ENCODE assay signal across 8 cellular contexts in the genomic region with DNA sequence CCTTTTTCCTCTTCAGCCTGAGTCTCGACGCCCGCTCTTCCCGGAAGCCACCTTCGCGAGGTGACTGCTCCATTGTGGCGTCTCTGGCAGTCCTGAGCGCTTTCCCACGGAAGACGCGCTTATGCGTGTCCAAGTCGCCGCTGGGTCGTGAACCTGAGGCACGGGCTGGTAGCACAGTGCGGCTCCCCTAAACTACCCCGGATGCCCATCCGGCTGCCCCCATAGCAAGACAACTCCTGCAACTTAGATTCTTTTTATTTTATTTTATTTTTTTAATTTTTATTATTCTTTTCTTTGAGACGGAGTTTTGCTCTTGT. TPM values are rescaled to one million over a fixed set of nuclear protein-coding genes. Genes with fewer than 3 reads are reported as not detected.
DNase-seq lines count a peak whose midpoint lies in the region; ATAC-seq and TF ChIP-seq lines count a peak whose summit lies in the region.

No MANE protein-coding gene starts in this region.

- peaks cover 3% of the 10 kb centered on the region for H3K36me3 ChIP-seq in mucosa of descending colon (ENCODE audit: low read depth)
- no peaks in the 10 kb centered on the region for H3K36me3 ChIP-seq in WERI-Rb-1

- peak overlapping the region; percentile 94 for H3K27ac Mint-ChIP-seq in MCF 10A (ENCODE audit: low read depth, unreplicated experiment)

- POLR2A ChIA-PET in MCF 10A (lab: Yijun Ruan, JAX) = interaction anchor here (0.7 to 6.0 kb wide), 29 partner anchors 7 to 406 kb away, joined by 3 to 99 read pairs (median 8); a partner anchor contains a TSS

- TF ChIP-seq CTCF in AG09309 (IDR thresholded peaks at IDR 0.05; ENCODE audit: control insufficient read depth, insufficient read depth, low read depth, low read length, missing control alignments) (no peak), MCF 10A (IDR thresholded peaks at IDR 0.05; ENCODE audit: unreplicated experiment) (no peak), mucosa of descending colon (IDR thresholded peaks at IDR 0.05) (no peak), WERI-Rb-1 (IDR thresholded peaks at IDR 0.05; ENCODE audit: low read depth, low read length) (no peak)

- H3K27me3 ChIP-seq in WERI-Rb-1 (ENCODE audit: insufficient read depth, low read depth, severe bottlenecking) = no peaks in the 10 kb centered on the region

- peaks cover 15% of the 10 kb centered on the region for H3K36me3 Mint-ChIP-seq in MCF 10A (ENCODE audit: insufficient read depth, unreplicated experiment)

- DNase-seq in AG09309 (ENCODE audit: low read depth) = no peak
- DNase-seq in MCF 10A (ENCODE audit: unreplicated experiment) = no peak
- no peak for DNase-seq in mucosa of descending colon
- DNase-seq in left lobe of liver (ENCODE audit: low spot score) = no peak
- no peak for DNase-seq in WERI-Rb-1
- DNase-seq in AG08395 (ENCODE audit: low spot score) = no peak

- TSS peak; percentile 27 for BruUV-seq in MCF 10A (replicated peaks; lab: Mats Ljungman, UMichigan)

- peak overlapping the region; percentile 45 for H3K4me3 ChIP-seq in AG09309 (ENCODE audit: control insufficient read depth, low read depth, low read length)
- H3K4me3 ChIP-seq in mucosa of descending colon = peak overlapping the region; percentile 21
- no peak overlapping the region for H3K4me3 ChIP-seq in WERI-Rb-1 (ENCODE audit: low read depth, low read length)

- no peaks in the 10 kb centered on the region for H3K27me3 Mint-ChIP-seq in MCF 10A (ENCODE audit: insufficient read depth, unreplicated experiment)

- H3K9me3 Mint-ChIP-seq in MCF 10A (ENCODE audit: unreplicated experiment) = no peaks in the 10 kb centered on the region

- H3K9me3 ChIP-seq in mucosa of descending colon = no peaks in the 10 kb centered on the region
- no peaks in the 10 kb centered on the region for H3K9me3 ChIP-seq in WERI-Rb-1 (ENCODE audit: severe bottlenecking)

- H3K4me3 Mint-ChIP-seq in MCF 10A (ENCODE audit: unreplicated experiment) = peak overlapping the region; percentile 81

- H3K4me1 Mint-ChIP-seq in MCF 10A (ENCODE audit: insufficient read depth, unreplicated experiment) = peaks cover 16% of the 10 kb centered on the region

- intact Hi-C loops in MCF 10A (cut with micrococcal nuclease) = loop anchor here (5.0 kb wide), 1 partner anchor 271 kb away; a partner anchor contains a TSS
- intact Hi-C loops in mucosa of descending colon (cut with DNase I, micrococcal nuclease) = no loop called here

- H3K4me1 ChIP-seq in mucosa of descending colon (ENCODE audit: low read depth) = peaks cover 21% of the 10 kb centered on the region

- CTCF ChIA-PET in MCF 10A (lab: Yijun Ruan, JAX) = interaction anchor here (0.6 to 4.2 kb wide), 4 partner anchors 26 to 90 kb away, joined by 3 to 18 read pairs (median 4); a partner anchor contains a TSS

- peak; percentile 10 for ATAC-seq in HG02588 (IDR thresholded peaks at IDR 0.05; ENCODE audit: unreplicated experiment)
- no peak for ATAC-seq in mucosa of descending colon
- ATAC-seq in left lobe of liver = no peak
- no peak for ATAC-seq in HG03039 (IDR thresholded peaks at IDR 0.05; ENCODE audit: unreplicated experiment)

- no peak overlapping the region for H3K27ac ChIP-seq in WERI-Rb-1

RNA-seq across cellular contexts. Expression of a gene that starts 2.1 kb away (rescaled TPM):
- total RNA-seq in MCF 10A (2022) (42.7 and 48.8 TPM in 2 replicates), mucosa of descending colon (100 to 1,000 TPM in 1 of 3 donors, 10 to 100 TPM in 2; 46.6 to 125 (median 94.5) TPM), left lobe of liver (78.9 TPM)

RNA-seq across cellular contexts. Expression of a gene that starts 7.2 kb away (rescaled TPM):
- total RNA-seq in MCF 10A (2022) (4.6 and 6.4 TPM in 2 replicates), mucosa of descending colon (10 to 100 TPM; 13.2 to 14.2 (median 13.5) TPM), left lobe of liver (12.5 TPM)

RNA-seq across cellular contexts. Expression of a gene that starts 26.3 kb away (rescaled TPM):
- 45.3 and 61.0 TPM in 2 replicates for total RNA-seq in MCF 10A (2022)
- 10 to 100 TPM; 35.0 to 41.4 (median 37.2) TPM for total RNA-seq in mucosa of descending colon
- total RNA-seq in left lobe of liver = 1.6 TPM

Comparison
In these comparisons a context has a peak if more than half of its experiments do, and no peak if none do; other contexts are left out.
1. RNA of a gene that starts 26.3 kb away (total RNA-seq): 45.3 to 61.0 TPM in MCF 10A and 35.0 to 41.4 TPM in mucosa of descending colon; 1.6 TPM in left lobe of liver (single experiment); every median in the first group is over 10 times any median in the second.